ENCODE assay signal across 23 cellular contexts in genomic region chr17:64632606-64633005, GRCh38. TPM values are rescaled to one million over a fixed set of nuclear protein-coding genes. Genes with fewer than 3 reads are reported as not detected.
A peak's percentile ranks its signal among the peaks of the same experiment; 100 is the strongest.
DNase-seq lines count a peak whose midpoint lies in the region; ATAC-seq and TF ChIP-seq lines count a peak whose summit lies in the region.
"Had no signal": no experiment of that assay in that cellular context is flagged by ENCODE, and none has a peak within 500 bp of the region (broad histone marks: within the 10 kb centered on the region; RNA-seq: fewer than 3 reads in every experiment).

No MANE protein-coding gene starts in this region.

- no peak overlapping the region for H3K4me3 ChIP-seq in fibroblast of lung (replicated peaks in 1 of 4; ENCODE audit: control extremely low read depth in 1 of 4, insufficient read depth in 1 of 4, low read depth in 3 of 4, low read length in 4 of 4)
- H3K4me3 ChIP-seq in osteoblast (ENCODE audit: insufficient read depth, low read length): no peak overlapping the region
- no peak overlapping the region for H3K4me3 ChIP-seq in dorsolateral prefrontal cortex
- H3K4me3 ChIP-seq: lower lobe of right lung had no signal

- DNase-seq in CD4-positive, alpha-beta T cell: no peak
- DNase-seq in fibroblast of lung (ENCODE audit: low read depth in 2 of 2): peak; percentile 31 to 53
- DNase-seq in osteoblast (ENCODE audit: insufficient read length, low spot score, missing footprints): no peak
- no peak for DNase-seq in LoVo (ENCODE audit: low spot score)
- DNase-seq in dorsolateral prefrontal cortex: no peak
- no peak for DNase-seq in GM20000 (ENCODE audit: low spot score)
- DNase-seq in ecto neural progenitor cell (ENCODE audit: low spot score): no peak
- DNase-seq: activated CD4-positive, alpha-beta T cell treated with anti-CD3 and anti-CD28 coated beads, Interleukin-2, amount 10 ng/mL, durations not matched to agents 7 days and 5 days; activated naive CD8-positive, alpha-beta T cell treated with anti-CD3 and anti-CD28 coated beads, Interleukin-2, amount 50 U/mL, for 24 hours; cortex of kidney; foreskin melanocyte; hypothalamus; islet precursor cell; KG1; lower lobe of right lung; NCI-H146; NCI-H526; substantia nigra; WERI-Rb-1 had no signal

- peaks cover 23% of the 10 kb centered on the region for H3K36me3 Mint-ChIP-seq in CD4-positive, alpha-beta T cell (ENCODE audit: low read depth)

- peaks cover 16% of the 10 kb centered on the region for H3K4me1 ChIP-seq in fibroblast of lung (ENCODE audit: control insufficient read depth, extremely low read depth, insufficient read depth, low read length)
- peaks cover 44% of the 10 kb centered on the region for H3K4me1 ChIP-seq in osteoblast (ENCODE audit: insufficient read depth, low read length)

- H3K27ac ChIP-seq in CD4-positive, alpha-beta T cell (ENCODE audit: low read depth, low read length): no peak overlapping the region
- H3K27ac ChIP-seq in fibroblast of lung (ENCODE audit: insufficient read depth, low read length) (peak overlapping the region; percentile 52), osteoblast (ENCODE audit: low read depth, low read length) (peak overlapping the region; percentile 32), dorsolateral prefrontal cortex (no peak overlapping the region)
- H3K27ac ChIP-seq: lower lobe of right lung, RWPE1, WERI-Rb-1 had no signal

- H3K4me2 ChIP-seq in fibroblast of lung (ENCODE audit: extremely low read depth, insufficient read depth, low read length): peak overlapping the region; percentile 40
- peak overlapping the region; percentile 13 for H3K4me2 ChIP-seq in osteoblast (ENCODE audit: insufficient read depth, low read length)

- POLR2A ChIA-PET in CD4-positive, alpha-beta T cell (lab: Charles Lee): interaction anchor here (0.9 kb wide), 1 partner anchor 127 kb away, joined by 3 read pairs; no protein-coding TSS in a partner anchor

- no peak overlapping the region for H3K4me3 Mint-ChIP-seq in CD4-positive, alpha-beta T cell
- H3K4me3 Mint-ChIP-seq: activated CD4-positive, alpha-beta T cell treated with anti-CD3 and anti-CD28 coated beads, Interleukin-2, amount 10 ng/mL, durations not matched to agents 7 days and 5 days; activated naive CD8-positive, alpha-beta T cell treated with anti-CD3 and anti-CD28 coated beads, Interleukin-2, amount 50 U/mL, for 24 hours; T-helper 2 cell treated with Interferon-gamma antibody and Interleukin-4, amounts not matched to agents 5 μg/mL and 100 μg/mL, for 36 hours had no signal

- H3K27me3 ChIP-seq in CD4-positive, alpha-beta T cell (ENCODE audit: control insufficient read depth, insufficient read depth, low read length): no peaks in the 10 kb centered on the region
- H3K27me3 ChIP-seq in fibroblast of lung (ENCODE audit: control insufficient read depth, insufficient read depth, low read length) (no peaks in the 10 kb centered on the region), osteoblast (ENCODE audit: insufficient read depth, low read length) (no peaks in the 10 kb centered on the region), dorsolateral prefrontal cortex (no peaks in the 10 kb centered on the region)

- H3K79me2 ChIP-seq in fibroblast of lung (ENCODE audit: control insufficient read depth, insufficient read depth, low read length) (peaks cover 97% of the 10 kb centered on the region), osteoblast (ENCODE audit: insufficient read depth, low read length) (peaks cover 99% of the 10 kb centered on the region)

- CTCF ChIA-PET in CD4-positive, alpha-beta T cell (lab: Charles Lee): no interaction called here

- no peak for TF ChIP-seq CTCF in CD4-positive, alpha-beta T cell (IDR thresholded peaks at IDR 0.05)
- TF ChIP-seq CTCF in fibroblast of lung (conservative IDR thresholded peaks at IDR 0.05 in 1 of 2, IDR thresholded peaks at IDR 0.05 in 1 of 2; ENCODE audit: low read depth in 1 of 2, low read length in 2 of 2): no peak
- no peak for TF ChIP-seq CTCF in osteoblast (IDR thresholded peaks at IDR 0.05; ENCODE audit: extremely low read depth, low read depth, low read length)
- TF ChIP-seq CTCF in dorsolateral prefrontal cortex (IDR thresholded peaks at IDR 0.05 in 54 of 56, conservative IDR thresholded peaks at IDR 0.05 in 2 of 56; ENCODE audit: low read depth in 1 of 56, partially characterized antibody in 56 of 56): no peak
- TF ChIP-seq CTCF in GM20000 (IDR thresholded peaks at IDR 0.05; ENCODE audit: extremely low read depth, missing control alignments): no peak

- H3K27ac Mint-ChIP-seq in CD4-positive, alpha-beta T cell: peak overlapping the region; percentile 24
- H3K27ac Mint-ChIP-seq: activated CD4-positive, alpha-beta T cell treated with anti-CD3 and anti-CD28 coated beads, Interleukin-2, amount 10 ng/mL, durations not matched to agents 7 days and 5 days; activated naive CD8-positive, alpha-beta T cell treated with anti-CD3 and anti-CD28 coated beads, Interleukin-2, amount 50 U/mL, for 24 hours; T-helper 2 cell treated with Interferon-gamma antibody and Interleukin-4, amounts not matched to agents 5 μg/mL and 100 μg/mL, for 36 hours had no signal

- H3K9me3 ChIP-seq in CD4-positive, alpha-beta T cell (ENCODE audit: control insufficient read depth, low read length): no peaks in the 10 kb centered on the region
- H3K9me3 ChIP-seq in fibroblast of lung (ENCODE audit: control insufficient read depth, insufficient read depth, low read depth, low read length): no peaks in the 10 kb centered on the region
- no peaks in the 10 kb centered on the region for H3K9me3 ChIP-seq in osteoblast (ENCODE audit: low read depth, low read length)
- H3K9me3 ChIP-seq: lower lobe of right lung had no signal

- H2AFZ ChIP-seq in fibroblast of lung (ENCODE audit: low read length): no peak overlapping the region
- no peak overlapping the region for H2AFZ ChIP-seq in osteoblast (ENCODE audit: low read length)

- H3K9ac ChIP-seq in fibroblast of lung (ENCODE audit: insufficient read depth, low read length): no peak overlapping the region

- H4K20me1 ChIP-seq in fibroblast of lung (ENCODE audit: control insufficient read depth, extremely low read depth, insufficient read depth, low read length) (peaks cover 7% of the 10 kb centered on the region), osteoblast (ENCODE audit: insufficient read depth, low read length) (peaks cover 84% of the 10 kb centered on the region)

- peaks cover 76% of the 10 kb centered on the region for H3K4me1 Mint-ChIP-seq in CD4-positive, alpha-beta T cell (ENCODE audit: low read depth)

- H3K36me3 ChIP-seq in fibroblast of lung (ENCODE audit: control insufficient read depth, insufficient read depth, low read length) (no peaks in the 10 kb centered on the region), osteoblast (ENCODE audit: insufficient read depth, low read length) (peaks cover 16% of the 10 kb centered on the region)
- H3K36me3 ChIP-seq: lower lobe of right lung, WERI-Rb-1 had no signal

- no peak for ATAC-seq in CD4-positive, alpha-beta T cell (ENCODE audit: poor library complexity)
- ATAC-seq in SK-N-SH treated with all-trans-retinoic acid at 6 μM for 48 hours: peak; percentile 5; the same call in 1 of the 3 replicates
- ATAC-seq: activated naive CD8-positive, alpha-beta T cell treated with anti-CD3 and anti-CD28 coated beads, Interleukin-2, amount 50 U/mL, for 24 hours; HCT116; lower lobe of right lung had no signal

- no peaks in the 10 kb centered on the region for H3K27me3 Mint-ChIP-seq in CD4-positive, alpha-beta T cell
- H3K27me3 Mint-ChIP-seq: activated CD4-positive, alpha-beta T cell treated with anti-CD3 and anti-CD28 coated beads, Interleukin-2, amount 10 ng/mL, durations not matched to agents 7 days and 5 days; activated naive CD8-positive, alpha-beta T cell treated with anti-CD3 and anti-CD28 coated beads, Interleukin-2, amount 50 U/mL, for 24 hours had no signal

- intact Hi-C loops in CD4-positive, alpha-beta T cell (cut with DNase I, micrococcal nuclease): no loop called here
- intact Hi-C loops in dorsolateral prefrontal cortex (cut with DNase I): no loop called here

- no peaks in the 10 kb centered on the region for H3K9me3 Mint-ChIP-seq in CD4-positive, alpha-beta T cell
- H3K9me3 Mint-ChIP-seq: activated CD4-positive, alpha-beta T cell treated with anti-CD3 and anti-CD28 coated beads, Interleukin-2, amount 10 ng/mL, durations not matched to agents 7 days and 5 days; T-helper 2 cell treated with Interferon-gamma antibody and Interleukin-4, amounts not matched to agents 5 μg/mL and 100 μg/mL, for 36 hours had no signal

TF ChIP-seq in SK-N-SH treated with all-trans-retinoic acid at 6 μM for 48 hours, 23 proteins besides CTCF, POLR2A, EP300 and RAD21 (continues in another document):
- TF ChIP-seq CSRNP3 (CRISPR knock-in tag; IDR thresholded peaks at IDR 0.05): no peak
- no peak for TF ChIP-seq ZNF8 (CRISPR knock-in tag; IDR thresholded peaks at IDR 0.05)
- TF ChIP-seq ZNF70 (CRISPR knock-in tag; IDR thresholded peaks at IDR 0.05): no peak
- TF ChIP-seq CSDC2 (CRISPR knock-in tag; IDR thresholded peaks at IDR 0.05): no peak
- no peak for TF ChIP-seq ISL1 (CRISPR knock-in tag; IDR thresholded peaks at IDR 0.05)
- no peak for TF ChIP-seq ESRRG (CRISPR knock-in tag; IDR thresholded peaks at IDR 0.05)
- TF ChIP-seq ARNTL (CRISPR knock-in tag; IDR thresholded peaks at IDR 0.05; ENCODE audit: borderline replicate concordance, low read depth): no peak

RNA-seq across cellular contexts. Expression of gene SMURF2, which starts 29.5 kb away (rescaled TPM):
- 10 to 100 TPM; 28.0 to 29.7 TPM for total RNA-seq in CD4-positive, alpha-beta T cell
- total RNA-seq in fibroblast of lung (71.7 and 108 TPM in 2 replicates), osteoblast (90.5 and 115 TPM in 2 replicates), dorsolateral prefrontal cortex (10 to 100 TPM; 16.6 to 35.5 (median 23.7) TPM)
- polyA plus RNA-seq in fibroblast of lung: 96.3 and 103 TPM in 2 replicates
- 75.4 and 85.6 TPM in 2 replicates for polyA plus RNA-seq in fibroblast of lung (2012)
- polyA minus RNA-seq in fibroblast of lung (ENCODE audit: low replicate concordance): 28.3 and 42.8 TPM in 2 replicates

Comparison
In these comparisons a context has a peak if more than half of its experiments do, and no peak if none do; other contexts are left out.
1. DNase-seq: peak in fibroblast of lung (2 of 2); none in CD4-positive, alpha-beta T cell (0 of 10), osteoblast (single experiment), LoVo (single experiment), dorsolateral prefrontal cortex (0 of 10), GM20000 (single experiment) and ecto neural progenitor cell (single experiment).
2. H3K27ac ChIP-seq: peak in fibroblast of lung (single experiment) and osteoblast (single experiment); none in CD4-positive, alpha-beta T cell (single experiment) and dorsolateral prefrontal cortex (0 of 59).